Comparison of ENCODE assay signal across 8 cellular contexts in the genomic region with DNA sequence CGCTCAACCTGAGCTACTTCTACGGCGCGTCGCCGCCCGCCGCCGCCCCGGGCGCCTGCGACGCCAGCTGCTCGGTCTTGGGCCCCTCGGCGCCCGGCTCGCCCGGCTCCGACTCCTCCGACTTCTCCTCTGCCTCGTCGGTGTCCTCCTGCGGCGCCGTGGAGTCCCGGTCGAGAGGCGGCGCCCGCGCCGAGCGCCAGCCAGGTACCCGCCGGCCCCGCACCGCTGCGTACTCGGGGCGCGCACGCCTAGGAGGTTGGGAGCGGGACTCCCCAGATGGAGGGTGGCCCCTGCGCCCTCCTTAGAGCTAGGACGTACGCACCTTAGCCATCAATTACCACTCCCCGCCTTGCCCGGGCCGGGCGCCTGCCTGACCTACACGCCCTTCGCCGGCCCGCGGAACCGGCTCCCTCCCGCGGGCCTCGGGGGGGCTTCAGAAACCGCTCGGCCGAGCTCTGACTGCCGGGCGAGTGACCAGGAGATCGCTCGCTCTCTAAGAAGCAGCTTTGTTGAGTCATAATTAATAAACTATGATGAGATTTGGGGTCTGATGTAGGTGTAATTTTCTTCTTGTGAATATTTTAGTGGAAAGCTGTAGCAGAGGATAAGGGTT. TPM values are rescaled to one million over a fixed set of nuclear protein-coding genes. Genes with fewer than 3 reads are reported as not detected.
DNase-seq lines count a peak whose midpoint lies in the region; ATAC-seq, FAIRE-seq and TF ChIP-seq lines count a peak whose summit lies in the region.

No MANE protein-coding gene starts in this region.

- peaks cover 49% of the 10 kb centered on the region for H3K4me1 Mint-ChIP-seq in T-helper 17 cell

- under 1% methylated on average over 51 of the region's 67 CpGs for WGBS in K562 (ENCODE audit: insufficient coverage, low coverage, missing lambda C conversion rate)

- peak overlapping the region; percentile 80 for H3K4me2 ChIP-seq in K562 (ENCODE audit: insufficient read depth, low read length)

- TF ChIP-seq RAD21 in K562 (CRISPR knock-in tag; conservative IDR thresholded peaks at IDR 0.05 in 1 of 2, IDR thresholded peaks at IDR 0.05 in 1 of 2), result peak in 1 of 2 experiments; percentile 37; a peak in 1 of 4 replicates

- peaks cover 25% of the 10 kb centered on the region for H3K79me2 ChIP-seq in K562 (ENCODE audit: control insufficient read depth, insufficient read depth, low read length)

- H3K27ac ChIP-seq in C4-2B (peak overlapping the region; percentile 87), K562 (ENCODE audit: extremely low read depth, low read depth, low read length) (peak overlapping the region; percentile 81), kidney (ENCODE audit: low read depth in 2 of 2, low read length in 2 of 2) (peak overlapping the region; percentile 96 to 99)

- H3K27me3 ChIP-seq in K562 (ENCODE audit: control insufficient read depth in 2 of 2, insufficient read depth in 2 of 2, low read length in 2 of 2), result no peaks in the 10 kb centered on the region

- FAIRE-seq in K562 (lab: Jason Lieb, UNC), result no peak
- no peak for FAIRE-seq in kidney (lab: Jason Lieb, UNC)
- FAIRE-seq in H54 (lab: Jason Lieb, UNC), result no peak

- peak overlapping the region; percentile 99 for H3K4me3 Mint-ChIP-seq in T-helper 17 cell

- peaks cover 20% of the 10 kb centered on the region for H3K36me3 Mint-ChIP-seq in T-helper 17 cell (ENCODE audit: low read depth)

- H3K9ac ChIP-seq in K562 (ENCODE audit: insufficient read depth in 1 of 2, low read depth in 2 of 2, low read length in 2 of 2) (peak overlapping the region; percentile 82 to 94), kidney (ENCODE audit: low read length in 2 of 2) (peak overlapping the region; percentile 84 to 96)

- H3K4me1 ChIP-seq in K562 (replicated peaks in 1 of 2; ENCODE audit: control insufficient read depth in 2 of 2, insufficient read depth in 2 of 2, low read length in 2 of 2), result peaks cover 8 to 10% of the 10 kb centered on the region in 2 experiments; a peak in 3 of 5 replicates
- H3K4me1 ChIP-seq in kidney (ENCODE audit: control insufficient read depth in 1 of 2, insufficient read depth in 1 of 2, low read depth in 1 of 2, low read length in 2 of 2), result peaks cover 8 to 11% of the 10 kb centered on the region in 2 donors

- H2AFZ ChIP-seq in K562 (ENCODE audit: low read depth, low read length), result peak overlapping the region; percentile 80

- DNase-seq in T-helper 17 cell (peak; percentile 30 to 46 (median 42)), K562 (ENCODE audit: extremely low read depth in 1 of 4, low spot score in 3 of 4) (peak; percentile 41 to 55 (median 42)), kidney (no peak), H54 (ENCODE audit: insufficient read length, low spot score) (no peak)
- DNase-seq in stimulated activated CD4-positive, alpha-beta T cell treated with anti-CD3 and anti-CD28 coated beads, Interleukin-1b, Interleukin-23, amount 100 ng/mL, for 1 hour (ENCODE audit: low read depth in 2 of 2), result peak; percentile 9 to 20

- H3K27me3 Mint-ChIP-seq in T-helper 17 cell, result no peaks in the 10 kb centered on the region

- ATAC-seq in GM19043 (IDR thresholded peaks at IDR 0.05; ENCODE audit: low read depth, unreplicated experiment) (peak; percentile 17), HG03342 (IDR thresholded peaks at IDR 0.05; ENCODE audit: unreplicated experiment) (peak; percentile 26), T-helper 17 cell (peak; percentile 29), K562 (peak; percentile 78)

- H3K9me3 ChIP-seq in T-helper 17 cell (ENCODE audit: control insufficient read depth, low read length, poor library complexity, severe bottlenecking), result no peaks in the 10 kb centered on the region
- H3K9me3 ChIP-seq in K562 (replicated peaks; ENCODE audit: control insufficient read depth, insufficient read depth, low read depth, low read length), result no peaks in the 10 kb centered on the region
- H3K9me3 ChIP-seq in kidney (ENCODE audit: control insufficient read depth in 1 of 2, low read length in 2 of 2), result no peaks in the 10 kb centered on the region

- TF ChIP-seq EP300 in K562 (IDR thresholded peaks at IDR 0.05; ENCODE audit: low read length), result no peak

- peak overlapping the region; percentile 100 for H3K27ac Mint-ChIP-seq in T-helper 17 cell

- no peaks in the 10 kb centered on the region for H3K9me1 ChIP-seq in K562 (ENCODE audit: control insufficient read depth, insufficient read depth, low read length)

- POLR2A ChIA-PET in K562 (lab: Yijun Ruan, JAX), result interaction anchor here (0.6 to 2.2 kb wide), 13 partner anchors 9 to 1940 kb away, joined by 3 to 16 read pairs (median 4); a partner anchor contains a TSS

- H3K4me3 ChIP-seq in K562, result peak overlapping the region; percentile 86
- H3K4me3 ChIP-seq in kidney (ENCODE audit: low read length in 2 of 2), result peak overlapping the region; percentile 91 to 99

- peaks cover 6% of the 10 kb centered on the region; the same call in 1 of the 2 replicates for H4K20me1 ChIP-seq in K562 (replicated peaks; ENCODE audit: control insufficient read depth, insufficient read depth, low read length)

- intact Hi-C loops in K562 (cut with micrococcal nuclease), result loop anchor here (2.0 kb wide), 1 partner anchor 35 kb away; no protein-coding TSS in a partner anchor
- intact Hi-C loops in kidney (cut with DNase I), result no loop called here

- CTCF ChIA-PET in K562 (lab: Yijun Ruan, JAX; ENCODE audit: low intra/inter-chr PET ratio), result no interaction called here

- in situ Hi-C loops in K562 (cut with MboI), result no loop called here

- peaks cover 32% of the 10 kb centered on the region for H3K36me3 ChIP-seq in K562 (ENCODE audit: control insufficient read depth, insufficient read depth, low read length)
- peaks cover 23 to 27% of the 10 kb centered on the region in 2 donors for H3K36me3 ChIP-seq in kidney (ENCODE audit: control insufficient read depth in 1 of 2, insufficient read depth in 2 of 2, low read length in 2 of 2)

- TF ChIP-seq CTCF in C4-2B (conservative IDR thresholded peaks at IDR 0.05) (peak; percentile 45), K562 (IDR thresholded peaks at IDR 0.05 in 2 of 3, conservative IDR thresholded peaks at IDR 0.05 in 1 of 3; ENCODE audit: insufficient read depth in 2 of 3, low read depth in 1 of 3, low read length in 3 of 3) (peak in 1 of 3 experiments; percentile 18; a peak in 1 of 6 replicates), kidney (IDR thresholded peaks at IDR 0.05; ENCODE audit: borderline replicate concordance, extremely low read depth, insufficient read depth) (no peak)

- no peak for TF ChIP-seq POLR2A in K562 (conservative IDR thresholded peaks at IDR 0.05)
- TF ChIP-seq POLR2A in H54 (IDR thresholded peaks at IDR 0.05; ENCODE audit: low read depth, low read length), result no peak

- no TSS peak for BruUV-seq in K562 (replicated peaks; lab: Mats Ljungman, UMichigan)

TF ChIP-seq in K562, 482 proteins besides CTCF, POLR2A, EP300 and RAD21 (continues in another document):
- TF ChIP-seq SP2 (IDR thresholded peaks at IDR 0.05; ENCODE audit: extremely low read depth, low read depth, low read length, poor library complexity, severe bottlenecking) (no peak), RNF2 (IDR thresholded peaks at IDR 0.05) (no peak), SRSF9 (IDR thresholded peaks at IDR 0.05; ENCODE audit: borderline replicate concordance, low read depth, low read length) (no peak), TCF7L2 (IDR thresholded peaks at IDR 0.05; ENCODE audit: low read depth, low read length) (no peak), BRF1 (IDR thresholded peaks at IDR 0.05; ENCODE audit: borderline replicate concordance, extremely low read depth, insufficient read length) (no peak), ZNF384 (IDR thresholded peaks at IDR 0.05; ENCODE audit: low read depth, low read length) (no peak)
- TF ChIP-seq, protein P1, sequence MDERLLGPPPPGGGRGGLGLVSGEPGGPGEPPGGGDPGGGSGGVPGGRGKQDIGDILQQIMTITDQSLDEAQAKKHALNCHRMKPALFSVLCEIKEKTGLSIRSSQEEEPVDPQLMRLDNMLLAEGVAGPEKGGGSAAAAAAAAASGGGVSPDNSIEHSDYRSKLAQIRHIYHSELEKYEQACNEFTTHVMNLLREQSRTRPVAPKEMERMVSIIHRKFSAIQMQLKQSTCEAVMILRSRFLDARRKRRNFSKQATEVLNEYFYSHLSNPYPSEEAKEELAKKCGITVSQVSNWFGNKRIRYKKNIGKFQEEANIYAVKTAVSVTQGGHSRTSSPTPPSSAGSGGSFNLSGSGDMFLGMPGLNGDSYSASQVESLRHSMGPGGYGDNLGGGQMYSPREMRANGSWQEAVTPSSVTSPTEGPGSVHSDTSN (CRISPR knock-in tag; IDR thresholded peaks at IDR 0.05; ENCODE audit: low read depth), result no peak
- TF ChIP-seq, protein P1 (tag; conservative IDR thresholded peaks at IDR 0.05; ENCODE audit: low read depth), result no peak

RNA-seq across cellular contexts. Expression of a gene that starts 0.5 kb away (rescaled TPM):
- total RNA-seq in T-helper 17 cell (100 to 1,000 TPM; 682 to 814 TPM), K562 (2014; rRNA removed) (4.7 and 5.7 TPM in 2 replicates), K562 (2014; rRNA removed; fragmentation: Illumina TruSeq; extraction: Trizol) (7.7 and 8.9 TPM in 2 replicates), K562 (2015; rRNA removed; fragmentation: Illumina TruSeq; extraction: Trizol) (7.1 TPM in 2 replicates), K562 (2021) (13.7 and 14.2 TPM in 2 replicates), kidney (196 TPM)
- total RNA-seq in K562 (2011; cell fraction: chromatin; rRNA removed; ENCODE audit: low replicate concordance), result 29.4 and 39.8 TPM in 2 replicates
- total RNA-seq in K562 (2011; cell fraction: nucleolus; rRNA removed), result 14.0 and 18.4 TPM in 2 replicates
- total RNA-seq in K562 (2011; cell fraction: nucleoplasm; rRNA removed), result 16.1 and 21.3 TPM in 2 replicates
- polyA plus RNA-seq in K562 (2011; rRNA removed) (6.4 and 6.7 TPM in 2 replicates), K562 (2014; fragmentation: Illumina TruSeq; extraction: Trizol) (2.7 and 3.6 TPM in 2 replicates), K562 (2014; fragmentation: Nextera tagmentation; extraction: Ambion mirVana) (1 to 10 TPM; 1.2 to 1.6 TPM), K562 (2014; rRNA removed) (4.1 and 4.9 TPM in 2 replicates), kidney (ENCODE audit: insufficient read depth, low read depth, low replicate concordance) (6.7 TPM)
- polyA plus RNA-seq in K562 (2011; cell fraction: cytosol; rRNA removed), result 1.8 and 2.5 TPM in 2 replicates
- 24.5 and 25.4 TPM in 2 replicates for polyA plus RNA-seq in K562 (2011; cell fraction: nucleus; rRNA removed)
- polyA plus RNA-seq in K562 (2012), result 2.3 and 5.2 TPM in 2 replicates
- polyA minus RNA-seq in K562 (2011; rRNA and poly(A)+ RNA removed), result 26.5 and 26.9 TPM in 2 replicates
- polyA minus RNA-seq in K562 (2011; cell fraction: cytosol; rRNA and poly(A)+ RNA removed), result 9.8 and 10.7 TPM in 2 replicates
- 21.9 and 33.7 TPM in 2 replicates for polyA minus RNA-seq in K562 (2011; cell fraction: nucleus; rRNA and poly(A)+ RNA removed)

Comparison
In these comparisons a context has a peak if more than half of its experiments do, and no peak if none do; other contexts are left out.
1. ATAC-seq: peak in every context shown above with its lines; median percentile 78 in K562; 29 in T-helper 17 cell; 26 in HG03342; 17 in GM19043.
2. DNase-seq: peak in T-helper 17 cell (3 of 3), K562 (4 of 4) and stimulated activated CD4-positive, alpha-beta T cell treated with anti-CD3 and anti-CD28 coated beads, Interleukin-1b, Interleukin-23, amount 100 ng/mL, for 1 hour (2 of 2); none in kidney (single experiment) and H54 (single experiment).
3. Peak in every context shown above with its lines, with median percentiles within 50 percentile points of each other: H3K27ac ChIP-seq.